In genomic region chr15:82951472-82952155, GRCh38 we compare ENCODE assay signal across 9 cellular contexts. TPM values are rescaled to one million over a fixed set of nuclear protein-coding genes. Genes with fewer than 3 reads are reported as not detected.
A peak's percentile ranks its signal among the peaks of the same experiment; 100 is the strongest.
DNase-seq lines count a peak whose midpoint lies in the region; ATAC-seq and TF ChIP-seq lines count a peak whose summit lies in the region.
"Had no signal": no experiment of that assay in that cellular context is flagged by ENCODE, and none has a peak within 500 bp of the region (broad histone marks: within the 10 kb centered on the region; RNA-seq: fewer than 3 reads in every experiment).

No MANE protein-coding gene starts in this region.

- TF ChIP-seq CTCF in epithelial cell of proximal tubule (conservative IDR thresholded peaks at IDR 0.05; ENCODE audit: low read depth, low read length) (no peak), psoas muscle (IDR thresholded peaks at IDR 0.05) (no peak)

- peak overlapping the region; percentile 97 for H3K27ac ChIP-seq in psoas muscle
- H3K27ac ChIP-seq: SJSA1 had no signal

- H3K27me3 ChIP-seq in psoas muscle (ENCODE audit: insufficient read depth in 3 of 3, low read length in 2 of 3), result no peaks in the 10 kb centered on the region

- in situ Hi-C loops in G401 (cut with HindIII; ENCODE audit: low sequenced_read_pairs), result loop anchor here (5.0 kb wide), 1 partner anchor 36 kb away; the partner anchor contains the start of gene RAMAC

- peak; percentile 66 to 88 (median 76) for ATAC-seq in psoas muscle
- ATAC-seq in HG03108 (IDR thresholded peaks at IDR 0.05; ENCODE audit: unreplicated experiment), result no peak
- no peak for ATAC-seq in GM21619 (IDR thresholded peaks at IDR 0.05; ENCODE audit: unreplicated experiment)
- ATAC-seq in GM19452 (IDR thresholded peaks at IDR 0.05; ENCODE audit: unreplicated experiment), result no peak

- no peaks in the 10 kb centered on the region for H3K36me3 ChIP-seq in psoas muscle (ENCODE audit: insufficient read depth in 1 of 2, low read depth in 1 of 2)
- H3K36me3 ChIP-seq: SJSA1 had no signal

- no peaks in the 10 kb centered on the region for H3K9me3 ChIP-seq in psoas muscle
- H3K9me3 ChIP-seq: SJSA1 had no signal

- H3K4me1 ChIP-seq in psoas muscle, result peaks cover 27% of the 10 kb centered on the region

- H3K4me3 ChIP-seq in epithelial cell of proximal tubule (ENCODE audit: low read depth, low read length) (peak overlapping the region; percentile 81), psoas muscle (peak overlapping the region; percentile 80)

- intact Hi-C loops in psoas muscle (cut with DNase I), result no loop called here

- DNase-seq in G401 (ENCODE audit: low spot score) (peak; percentile 36), NOMO-1 treated with DMSO at 0.1 percent for 48 hours (lab: John Stamatoyannopoulos, UW; ENCODE audit: unreplicated experiment) (peak; percentile 54), epithelial cell of proximal tubule (ENCODE audit: low read depth) (no peak), psoas muscle (no peak), islet precursor cell (no peak)

- 27 to 39% (median 31%) methylated on average over 13 of the region's 13 CpGs for WGBS in psoas muscle, 3 donors

RNA-seq across cellular contexts. Expression of gene HOMER2, which starts 0.9 kb away (rescaled TPM):
- 36.0 and 40.4 TPM in 2 replicates for total RNA-seq in G401 (2014; rRNA removed; shearing (Covaris generic))
- total RNA-seq in epithelial cell of proximal tubule (41.4 and 48.8 TPM in 2 replicates), psoas muscle (100 to 1,000 TPM in 2 of 4 donors, 10 to 100 TPM in 2; 53.9 to 119 (median 92.3) TPM)
- 10 to 100 TPM; 27.2 to 38.3 (median 36.7) TPM for polyA plus RNA-seq in psoas muscle

RNA-seq across cellular contexts. Expression of gene RAMAC, which starts 34.4 kb away (rescaled TPM):
- total RNA-seq in G401 (2014; rRNA removed; shearing (Covaris generic)), result 26.8 and 38.9 TPM in 2 replicates
- total RNA-seq in epithelial cell of proximal tubule (35.8 and 40.5 TPM in 2 replicates), psoas muscle (10 to 100 TPM; 17.0 to 21.8 (median 19.9) TPM)
- polyA plus RNA-seq in psoas muscle, result 10 to 100 TPM; 23.8 to 43.3 (median 43.0) TPM

RNA-seq across cellular contexts. Expression of gene C15orf40, which starts 59.8 kb away (rescaled TPM):
- total RNA-seq in G401 (2014; rRNA removed; shearing (Covaris generic)), result 15.7 and 21.2 TPM in 2 replicates
- total RNA-seq in epithelial cell of proximal tubule, result 19.2 and 20.2 TPM in 2 replicates
- total RNA-seq in psoas muscle, result 10 to 100 TPM in 3 of 4 donors, 1 to 10 TPM in 1; 6.3 to 11.4 (median 11.2) TPM
- polyA plus RNA-seq in psoas muscle, result 10 to 100 TPM; 11.3 to 16.2 (median 12.2) TPM

Comparison
In these comparisons a context has a peak if more than half of its experiments do, and no peak if none do; other contexts are left out.
1. DNase-seq: peak in G401 (single experiment) and NOMO-1 treated with DMSO at 0.1 percent for 48 hours (single experiment); none in epithelial cell of proximal tubule (single experiment), psoas muscle (0 of 2) and islet precursor cell (single experiment).
2. ATAC-seq: peak in psoas muscle (4 of 4); none in HG03108 (single experiment), GM21619 (single experiment) and GM19452 (single experiment).